Comparison of ENCODE assay signal across 17 cellular contexts in the genomic region with DNA sequence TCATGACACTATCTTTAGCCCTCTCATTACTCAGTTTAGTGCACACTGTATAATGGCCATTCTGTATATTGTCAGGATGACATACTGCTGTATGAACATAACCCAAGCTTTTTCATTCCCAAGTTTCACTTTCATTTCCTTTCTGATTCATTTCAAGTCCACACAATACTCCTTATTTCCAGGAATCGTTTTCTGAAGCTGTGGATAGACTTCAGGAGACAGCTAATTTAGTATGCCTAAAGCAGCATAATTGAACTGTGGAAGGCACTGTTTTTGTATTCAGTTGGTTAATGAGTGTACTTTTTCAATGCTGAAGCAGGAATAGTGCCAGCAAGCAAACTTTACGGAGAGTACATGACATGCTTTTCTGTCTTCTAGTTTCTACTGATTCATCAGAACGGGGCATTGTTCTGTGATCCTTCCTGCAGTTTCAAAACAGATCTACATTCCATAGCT.
DNase-seq lines count a peak whose midpoint lies in the region; ATAC-seq and TF ChIP-seq lines count a peak whose summit lies in the region.
"Had no signal": no experiment of that assay in that cellular context is flagged by ENCODE, and none has a peak within 500 bp of the region (broad histone marks: within the 10 kb centered on the region; RNA-seq: fewer than 3 reads in every experiment).

No MANE protein-coding gene starts in this region.

- peak overlapping the region; percentile 61 for H3K4me3 Mint-ChIP-seq in chondrocyte (ENCODE audit: unreplicated experiment)
- H3K4me3 Mint-ChIP-seq: activated B cell treated with CpG ODN at 0.5 μM for 24 hours; activated T-cell treated with anti-CD3 and anti-CD28 coated beads, Interleukin-2, amount 50 U/mL, for 24 hours had no signal

- H3K4me1 Mint-ChIP-seq in chondrocyte (ENCODE audit: low read depth), result peaks cover 46% of the 10 kb centered on the region
- H3K4me1 Mint-ChIP-seq: activated B cell treated with CpG ODN at 0.5 μM for 24 hours had no signal

- POLR2A ChIA-PET in HEK293T (lab: Yijun Ruan, JAX), result no interaction called here

- TF ChIP-seq CTCF in chondrocyte (IDR thresholded peaks at IDR 0.05), result no peak

- H3K9me3 Mint-ChIP-seq in chondrocyte (ENCODE audit: low read depth), result peaks cover 2% of the 10 kb centered on the region

- ATAC-seq in left lobe of liver, result peak; percentile 71
- ATAC-seq: body of pancreas, left colon had no signal

- H3K36me3 ChIP-seq in MG63, result no peaks in the 10 kb centered on the region
- H3K36me3 ChIP-seq: suprapubic skin had no signal

- no peaks in the 10 kb centered on the region for H3K9me3 ChIP-seq in MG63
- H3K9me3 ChIP-seq: body of pancreas, suprapubic skin had no signal

- peaks cover 3% of the 10 kb centered on the region for H3K36me3 Mint-ChIP-seq in chondrocyte (ENCODE audit: low read depth)

- peak overlapping the region; percentile 87 for H3K27ac Mint-ChIP-seq in chondrocyte (ENCODE audit: unreplicated experiment)
- H3K27ac Mint-ChIP-seq: activated B cell treated with CpG ODN at 0.5 μM for 24 hours; activated T-cell treated with anti-CD3 and anti-CD28 coated beads, Interleukin-2, amount 50 U/mL, for 24 hours had no signal

- CTCF ChIA-PET in HEK293T (lab: Yijun Ruan, JAX), result no interaction called here

- H3K4me3 ChIP-seq in MG63, result peak overlapping the region; percentile 8; the same call in 1 of the 2 replicates
- H3K4me3 ChIP-seq: body of pancreas, suprapubic skin had no signal

- peak; percentile 38 for DNase-seq in A172 (ENCODE audit: low spot score)
- DNase-seq in MG63, result no peak
- DNase-seq in chondrocyte (ENCODE audit: low spot score), result no peak
- no peak for DNase-seq in left lobe of liver (ENCODE audit: low spot score)
- DNase-seq in HEK293T (ENCODE audit: extremely low spot score), result no peak
- no peak for DNase-seq in NCI-H1105 (lab: John Stamatoyannopoulos, UW)
- no peak for DNase-seq in stimulated activated CD4-positive, alpha-beta T cell treated with anti-CD3 and anti-CD28 coated beads, Interleukin-2, amount 100 ng/mL, for 48 hours
- DNase-seq in stimulated activated CD4-positive, alpha-beta T cell treated with anti-CD3 and anti-CD28 coated beads, Interleukin-15, amount 100 ng/mL, for 24 hours, result no peak
- DNase-seq: activated B cell treated with CpG ODN at 0.5 μM for 24 hours; activated T-cell treated with anti-CD3 and anti-CD28 coated beads, Interleukin-2, amount 50 U/mL, for 24 hours; body of pancreas; DMS79 treated with DMSO at 0.1 percent for 48 hours; left colon; NCI-H1048; NCI-H524 treated with DMSO at 0.1 percent for 48 hours; nucleus accumbens had no signal

- no peaks in the 10 kb centered on the region for H3K27me3 ChIP-seq in MG63
- H3K27me3 ChIP-seq: body of pancreas, suprapubic skin had no signal

- no peaks in the 10 kb centered on the region for H3K27me3 Mint-ChIP-seq in chondrocyte (ENCODE audit: low read depth)
- H3K27me3 Mint-ChIP-seq: activated B cell treated with CpG ODN at 0.5 μM for 24 hours; activated T-cell treated with anti-CD3 and anti-CD28 coated beads, Interleukin-2, amount 50 U/mL, for 24 hours had no signal

TF ChIP-seq in HEK293T, 16 proteins besides CTCF, POLR2A, EP300 and RAD21:
- TF ChIP-seq PKNOX1 (IDR thresholded peaks at IDR 0.05) (no peak), ARNT (IDR thresholded peaks at IDR 0.05) (no peak), ZNF384 (IDR thresholded peaks at IDR 0.05) (no peak), FOXK2 (IDR thresholded peaks at IDR 0.05) (no peak), TARDBP (IDR thresholded peaks at IDR 0.05) (no peak), CTBP1 (IDR thresholded peaks at IDR 0.05; ENCODE audit: borderline replicate concordance) (no peak), HDGF (IDR thresholded peaks at IDR 0.05; ENCODE audit: borderline replicate concordance) (no peak), SP1 (IDR thresholded peaks at IDR 0.05) (no peak), L3MBTL2 (conservative IDR thresholded peaks at IDR 0.05) (no peak), ELF4 (IDR thresholded peaks at IDR 0.05) (no peak), LEF1 (IDR thresholded peaks at IDR 0.05; ENCODE audit: borderline replicate concordance) (no peak), SUZ12 (IDR thresholded peaks at IDR 0.05) (no peak), BHLHE40 (IDR thresholded peaks at IDR 0.05; ENCODE audit: borderline replicate concordance) (no peak), NFRKB (IDR thresholded peaks at IDR 0.05) (no peak), FOXM1 (IDR thresholded peaks at IDR 0.05; ENCODE audit: borderline replicate concordance) (no peak)
